ENCODE assay signal across 28 cellular contexts in genomic region chr17:76747716-76748360, GRCh38. TPM values are rescaled to one million over a fixed set of nuclear protein-coding genes. Genes with fewer than 3 reads are reported as not detected.
DNase-seq lines count a peak whose midpoint lies in the region; ATAC-seq and TF ChIP-seq lines count a peak whose summit lies in the region.
"Had no signal": no experiment of that assay in that cellular context is flagged by ENCODE, and none has a peak within 500 bp of the region (broad histone marks: within the 10 kb centered on the region; RNA-seq: fewer than 3 reads in every experiment).

No MANE protein-coding gene starts in this region.

- H3K4me3 ChIP-seq in mesodermal cell (ENCODE audit: extremely low read depth, insufficient read depth, low read length, poor library complexity, severe bottlenecking) (no peak overlapping the region), upper lobe of right lung (no peak overlapping the region)
- H3K4me3 ChIP-seq: GM23248, prostate gland, skin epidermis, tibial nerve had no signal

- no peak for DNase-seq in Right ventricle myocardium inferior (ENCODE audit: missing footprints)
- no peak for DNase-seq in cardiac septum (ENCODE audit: low spot score)
- DNase-seq in foreskin melanocyte: peak; percentile 98
- no peak for DNase-seq in upper lobe of right lung
- DNase-seq: activated B cell treated with CpG ODN at 0.5 μM for 24 hours; activated CD4-positive, alpha-beta T cell treated with anti-CD3 and anti-CD28 coated beads, Interleukin-2, amount 50 U/mL, for 1 hour; activated CD8-positive, alpha-beta memory T cell treated with anti-CD3 and anti-CD28 coated beads, Interleukin-2, amount 10 ng/mL, durations not matched to agents 7 days and 5 days; activated naive CD4-positive, alpha-beta T cell treated with Interleukin-2 at 50 U/mL for 16 hours; activated T-cell treated with anti-CD3 and anti-CD28 coated beads, Interleukin-2, amount 50 U/mL, for 48 hours; CD4-positive, alpha-beta memory T cell; DMS 273 treated with DMSO at 0.1 percent for 48 hours; glutamatergic neuron; GM23248; IMR-90; kidney; NCI-H1092 treated with DMSO at 0.1 percent for 48 hours; NCI-H2029; NCI-H2227 treated with DMSO at 0.1 percent for 48 hours; stimulated activated naive CD8-positive, alpha-beta T cell treated with anti-CD3 and anti-CD28 coated beads, Interleukin-15, amount 100 ng/mL, for 72 hours had no signal

- intact Hi-C loops in Right ventricle myocardium inferior (cut with DNase I) (no loop called here), cardiac septum (cut with DNase I) (no loop called here), upper lobe of right lung (cut with DNase I) (no loop called here)

- H3K36me3 ChIP-seq in mesodermal cell (ENCODE audit: control insufficient read depth, insufficient read depth, low read length): peaks cover 70% of the 10 kb centered on the region
- peaks cover 40% of the 10 kb centered on the region for H3K36me3 ChIP-seq in upper lobe of right lung
- H3K36me3 ChIP-seq: prostate gland had no signal

- H3K9me3 ChIP-seq in mesodermal cell (ENCODE audit: control insufficient read depth, low read length): peaks cover 12% of the 10 kb centered on the region
- no peaks in the 10 kb centered on the region for H3K9me3 ChIP-seq in upper lobe of right lung
- H3K9me3 ChIP-seq: prostate gland, tibial nerve had no signal

- H3K27me3 ChIP-seq in upper lobe of right lung: no peaks in the 10 kb centered on the region
- H3K27me3 ChIP-seq: tibial nerve had no signal

- 87 to 89% methylated on average over 6 to 8 of the region's 9 CpGs for WGBS in mesodermal cell (ENCODE audit: insufficient coverage in 2 of 2), 2 experiments

- H3K4me1 ChIP-seq in mesodermal cell (ENCODE audit: control insufficient read depth, insufficient read depth, low read length, poor library complexity, severe bottlenecking) (peaks cover 6% of the 10 kb centered on the region), upper lobe of right lung (no peaks in the 10 kb centered on the region)
- H3K4me1 ChIP-seq: prostate gland had no signal

- peak; percentile 51 for ATAC-seq in Right ventricle myocardium inferior
- ATAC-seq in upper lobe of right lung: peak; percentile 57
- no peak for ATAC-seq in GM21825 (IDR thresholded peaks at IDR 0.05; ENCODE audit: unreplicated experiment)
- ATAC-seq in HG03159 (IDR thresholded peaks at IDR 0.05; ENCODE audit: unreplicated experiment): no peak
- ATAC-seq in HG02588 (IDR thresholded peaks at IDR 0.05; ENCODE audit: unreplicated experiment): no peak
- ATAC-seq: activated CD8-positive, alpha-beta memory T cell treated with anti-CD3 and anti-CD28 coated beads, Interleukin-2, amount 10 ng/mL, durations not matched to agents 7 days and 5 days; stimulated activated naive CD8-positive, alpha-beta T cell treated with anti-CD3 and anti-CD28 coated beads, Interleukin-15, amount 100 ng/mL, for 72 hours had no signal

- H3K27ac ChIP-seq in mesodermal cell (ENCODE audit: low read depth, low read length, severe bottlenecking) (peak overlapping the region; percentile 62), upper lobe of right lung (no peak overlapping the region)
- H3K27ac ChIP-seq: epithelial cell of prostate, GM23248, prostate gland, RWPE1 had no signal

- no peak for TF ChIP-seq CTCF in upper lobe of right lung (IDR thresholded peaks at IDR 0.05)

RNA-seq across cellular contexts. Expression of gene MFSD11, which starts 9.9 kb away (rescaled TPM):
- total RNA-seq in Right ventricle myocardium inferior: 20.8 TPM
- total RNA-seq in cardiac septum: 27.0 TPM
- polyA plus RNA-seq in mesodermal cell (2013, experiment 1 of 2): 21.6 TPM
- 25.1 TPM for polyA plus RNA-seq in mesodermal cell (2013, experiment 2 of 2)
- total RNA-seq in upper lobe of right lung: 32.3 TPM

RNA-seq across cellular contexts. Expression of gene SRSF2, which starts 10.7 kb away (rescaled TPM):
- 74.0 TPM for total RNA-seq in Right ventricle myocardium inferior
- total RNA-seq in cardiac septum: 98.0 TPM
- 140 TPM for polyA plus RNA-seq in mesodermal cell (2013, experiment 1 of 2)
- 142 TPM for polyA plus RNA-seq in mesodermal cell (2013, experiment 2 of 2)
- 145 TPM for total RNA-seq in upper lobe of right lung

RNA-seq across cellular contexts. Expression of gene METTL23, which starts 21.2 kb away (rescaled TPM):
- 17.3 TPM for total RNA-seq in Right ventricle myocardium inferior
- total RNA-seq in cardiac septum: 21.4 TPM
- polyA plus RNA-seq in mesodermal cell (2013, experiment 1 of 2): 33.0 TPM
- 28.1 TPM for polyA plus RNA-seq in mesodermal cell (2013, experiment 2 of 2)
- total RNA-seq in upper lobe of right lung: 31.6 TPM

RNA-seq across cellular contexts. Expression of gene JMJD6, which starts 21.4 kb away (rescaled TPM):
- total RNA-seq in Right ventricle myocardium inferior (62.8 TPM), cardiac septum (60.7 TPM), upper lobe of right lung (29.6 TPM)
- 26.7 TPM for polyA plus RNA-seq in mesodermal cell (2013, experiment 1 of 2)
- polyA plus RNA-seq in mesodermal cell (2013, experiment 2 of 2): 19.3 TPM

RNA-seq across cellular contexts. Expression of gene MXRA7, which starts 37.1 kb away (rescaled TPM):
- 375 TPM for total RNA-seq in Right ventricle myocardium inferior
- total RNA-seq in cardiac septum: 666 TPM
- 84.9 TPM for polyA plus RNA-seq in mesodermal cell (2013, experiment 1 of 2)
- 83.0 TPM for polyA plus RNA-seq in mesodermal cell (2013, experiment 2 of 2)
- total RNA-seq in upper lobe of right lung: 159 TPM

Comparison
In these comparisons a context has a peak if more than half of its experiments do, and no peak if none do; other contexts are left out.
1. ATAC-seq: peak in Right ventricle myocardium inferior (single experiment) and upper lobe of right lung (single experiment); none in GM21825 (single experiment), HG03159 (single experiment) and HG02588 (single experiment).